1 cellular context compared by ENCODE assay signal in the genomic region with DNA sequence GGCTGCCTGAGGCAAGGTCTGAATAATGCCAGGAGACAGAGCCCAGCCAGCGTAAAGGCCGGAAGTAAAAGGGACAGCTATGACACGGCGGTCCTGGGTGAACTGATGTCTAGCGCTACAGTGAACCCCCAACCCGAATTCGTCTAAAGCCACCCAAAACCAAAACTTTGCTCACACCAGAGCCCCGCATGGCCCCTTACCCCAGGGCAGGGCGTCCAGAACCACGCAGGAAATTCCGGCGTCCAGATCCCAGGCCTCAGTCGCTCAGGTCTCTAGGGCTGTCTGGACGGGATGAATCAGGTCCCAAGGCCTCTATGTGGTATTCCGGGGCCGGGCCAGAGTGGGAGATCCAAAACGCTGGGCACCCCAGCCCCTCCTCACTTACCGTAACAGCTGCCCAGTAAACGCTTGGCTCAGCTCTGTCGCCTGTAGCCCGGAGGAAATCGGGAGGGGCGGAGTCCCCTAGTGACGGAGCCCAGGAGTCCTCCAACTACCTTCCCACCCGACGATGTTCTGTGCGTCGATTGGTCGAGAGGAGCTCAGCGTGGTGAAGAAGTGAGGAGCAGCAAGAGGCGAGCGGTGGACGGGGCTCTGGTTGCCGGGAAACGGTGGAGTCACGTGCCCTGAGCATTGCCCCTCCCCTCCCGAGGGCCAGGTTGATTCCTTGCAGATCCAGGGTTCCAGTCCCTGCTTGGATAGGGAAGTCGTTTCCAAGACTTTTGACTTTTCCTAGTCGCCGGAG.
TF ChIP-seq lines count a peak whose summit lies in the region.

A gene with protein sequence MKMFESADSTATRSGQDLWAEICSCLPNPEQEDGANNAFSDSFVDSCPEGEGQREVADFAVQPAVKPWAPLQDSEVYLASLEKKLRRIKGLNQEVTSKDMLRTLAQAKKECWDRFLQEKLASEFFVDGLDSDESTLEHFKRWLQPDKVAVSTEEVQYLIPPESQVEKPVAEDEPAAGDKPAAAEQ (minus strand): TSS at position 452 of the 742 bp plus-strand sequence. CDS start 2,027 bp downstream, outside the sequence.

TF ChIP-seq in SK-N-SH, 30 proteins besides CTCF, POLR2A, EP300 and RAD21 (continued from another document):
- TF ChIP-seq, protein P1, sequence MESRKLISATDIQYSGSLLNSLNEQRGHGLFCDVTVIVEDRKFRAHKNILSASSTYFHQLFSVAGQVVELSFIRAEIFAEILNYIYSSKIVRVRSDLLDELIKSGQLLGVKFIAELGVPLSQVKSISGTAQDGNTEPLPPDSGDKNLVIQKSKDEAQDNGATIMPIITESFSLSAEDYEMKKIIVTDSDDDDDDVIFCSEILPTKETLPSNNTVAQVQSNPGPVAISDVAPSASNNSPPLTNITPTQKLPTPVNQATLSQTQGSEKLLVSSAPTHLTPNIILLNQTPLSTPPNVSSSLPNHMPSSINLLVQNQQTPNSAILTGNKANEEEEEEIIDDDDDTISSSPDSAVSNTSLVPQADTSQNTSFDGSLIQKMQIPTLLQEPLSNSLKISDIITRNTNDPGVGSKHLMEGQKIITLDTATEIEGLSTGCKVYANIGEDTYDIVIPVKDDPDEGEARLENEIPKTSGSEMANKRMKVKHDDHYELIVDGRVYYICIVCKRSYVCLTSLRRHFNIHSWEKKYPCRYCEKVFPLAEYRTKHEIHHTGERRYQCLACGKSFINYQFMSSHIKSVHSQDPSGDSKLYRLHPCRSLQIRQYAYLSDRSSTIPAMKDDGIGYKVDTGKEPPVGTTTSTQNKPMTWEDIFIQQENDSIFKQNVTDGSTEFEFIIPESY (IDR thresholded peaks at IDR 0.05; ENCODE audit: borderline replicate concordance, low read depth): no peak
- no peak for TF ChIP-seq FOXJ3 (CRISPR knock-in tag; IDR thresholded peaks at IDR 0.05)
- TF ChIP-seq JUND (IDR thresholded peaks at IDR 0.05): no peak
- TF ChIP-seq FOXM1 (IDR thresholded peaks at IDR 0.05; ENCODE audit: low read depth): no peak
- TF ChIP-seq, protein P2, sequence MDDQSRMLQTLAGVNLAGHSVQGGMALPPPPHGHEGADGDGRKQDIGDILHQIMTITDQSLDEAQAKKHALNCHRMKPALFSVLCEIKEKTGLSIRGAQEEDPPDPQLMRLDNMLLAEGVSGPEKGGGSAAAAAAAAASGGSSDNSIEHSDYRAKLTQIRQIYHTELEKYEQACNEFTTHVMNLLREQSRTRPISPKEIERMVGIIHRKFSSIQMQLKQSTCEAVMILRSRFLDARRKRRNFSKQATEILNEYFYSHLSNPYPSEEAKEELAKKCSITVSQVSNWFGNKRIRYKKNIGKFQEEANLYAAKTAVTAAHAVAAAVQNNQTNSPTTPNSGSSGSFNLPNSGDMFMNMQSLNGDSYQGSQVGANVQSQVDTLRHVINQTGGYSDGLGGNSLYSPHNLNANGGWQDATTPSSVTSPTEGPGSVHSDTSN (IDR thresholded peaks at IDR 0.05): no peak
- peak; percentile 85; the same call in 1 of the 2 replicates for TF ChIP-seq POLR2AphosphoS5 (IDR thresholded peaks at IDR 0.05; ENCODE audit: low read depth, low read length)
- no peak for TF ChIP-seq GATA2 (CRISPR knock-in tag; IDR thresholded peaks at IDR 0.05)
- TF ChIP-seq, protein P3, sequence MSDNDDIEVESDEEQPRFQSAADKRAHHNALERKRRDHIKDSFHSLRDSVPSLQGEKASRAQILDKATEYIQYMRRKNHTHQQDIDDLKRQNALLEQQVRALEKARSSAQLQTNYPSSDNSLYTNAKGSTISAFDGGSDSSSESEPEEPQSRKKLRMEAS (IDR thresholded peaks at IDR 0.05; ENCODE audit: low read depth): peak; percentile 69
